20 cellular contexts compared by ENCODE assay signal in the genomic region with DNA sequence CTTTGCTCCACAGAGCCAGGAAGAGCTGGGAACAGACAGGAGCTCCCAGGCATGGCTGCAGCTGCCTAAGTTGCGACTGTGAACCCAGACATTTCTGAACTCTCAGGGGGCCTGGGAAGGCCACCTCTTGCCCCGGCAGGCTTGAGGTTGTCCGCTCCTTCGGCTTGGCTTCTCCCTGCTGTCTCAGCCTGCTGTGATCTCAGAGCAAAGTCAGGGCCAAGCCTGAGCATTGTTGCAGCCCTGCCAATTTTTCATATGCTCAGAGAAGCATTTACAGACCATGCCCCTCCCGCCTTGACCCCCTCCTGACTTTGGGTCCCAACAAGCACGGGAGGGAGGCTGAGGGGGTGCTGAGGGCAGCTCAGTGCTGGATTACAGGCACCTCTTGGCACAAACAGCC.
"Had no signal": no experiment of that assay in that cellular context is flagged by ENCODE, and none has a peak within 500 bp of the region (broad histone marks: within the 10 kb centered on the region; RNA-seq: fewer than 3 reads in every experiment).

No MANE protein-coding gene starts in this region.

- H3K27ac ChIP-seq: epithelial cell of prostate, esophagus muscularis mucosa, gastrocnemius medialis, heart right ventricle, left ventricle myocardium inferior, right lobe of liver, suprapubic skin, tibial nerve, upper lobe of right lung, vagina had no signal

- H3K27me3 Mint-ChIP-seq: natural killer cell treated with Interleukin-12 subunit alpha and Interleukin-12 subunit beta and Interleukin-15 and Interleukin-18, amount 100 ng/mL, for 72 hours had no signal

- DNase-seq: caudate nucleus; effector memory CD4-positive, alpha-beta T cell; gastrocnemius medialis; heart right ventricle; hypothalamus; islet precursor cell; left ventricle myocardium inferior; mesenchymal stem cell; midbrain; right lobe of liver; stimulated activated CD4-positive, alpha-beta T cell treated with anti-CD3 and anti-CD28 coated beads, Interleukin-12 subunit alpha, Interleukin-12 subunit beta, amount 100 ng/mL, for 4 hours; stimulated activated naive CD4-positive, alpha-beta T cell treated with Interleukin-2 at 50 U/mL for 16 hours; upper lobe of right lung had no signal

- H3K36me3 ChIP-seq: esophagus muscularis mucosa, gastrocnemius medialis, heart right ventricle, left ventricle myocardium inferior, right lobe of liver, suprapubic skin, tibial nerve, upper lobe of right lung, vagina had no signal

- H3K27me3 ChIP-seq: esophagus muscularis mucosa, gastrocnemius medialis, heart right ventricle, right lobe of liver, suprapubic skin, tibial nerve, upper lobe of right lung, vagina had no signal

- H3K4me1 ChIP-seq: gastrocnemius medialis, right lobe of liver, upper lobe of right lung, vagina had no signal

- H3K4me3 ChIP-seq: esophagus muscularis mucosa, gastrocnemius medialis, heart right ventricle, left ventricle myocardium inferior, lung, right lobe of liver, suprapubic skin, tibial nerve, upper lobe of right lung, vagina had no signal

- H3K27ac Mint-ChIP-seq: natural killer cell treated with Interleukin-12 subunit alpha and Interleukin-12 subunit beta and Interleukin-15 and Interleukin-18, amount 100 ng/mL, for 72 hours had no signal

- ATAC-seq: gastrocnemius medialis; natural killer cell treated with Interleukin-12 subunit alpha and Interleukin-12 subunit beta and Interleukin-15 and Interleukin-18, amount 100 ng/mL, for 72 hours had no signal

- H3K9me3 Mint-ChIP-seq: natural killer cell treated with Interleukin-12 subunit alpha and Interleukin-12 subunit beta and Interleukin-15 and Interleukin-18, amount 100 ng/mL, for 72 hours had no signal

- H3K9me3 ChIP-seq: esophagus muscularis mucosa, gastrocnemius medialis, heart right ventricle, left ventricle myocardium inferior, right lobe of liver, suprapubic skin, tibial nerve, upper lobe of right lung, vagina had no signal

- H3K4me3 Mint-ChIP-seq: natural killer cell treated with Interleukin-12 subunit alpha and Interleukin-12 subunit beta and Interleukin-15 and Interleukin-18, amount 100 ng/mL, for 72 hours had no signal

- H3K36me3 Mint-ChIP-seq: natural killer cell treated with Interleukin-12 subunit alpha and Interleukin-12 subunit beta and Interleukin-15 and Interleukin-18, amount 100 ng/mL, for 72 hours had no signal
